In genomic region chr16:81882559-81882958, GRCh38 we compare ENCODE assay signal across 18 cellular contexts.
DNase-seq lines count a peak whose midpoint lies in the region; ATAC-seq, FAIRE-seq and TF ChIP-seq lines count a peak whose summit lies in the region.
"Had no signal": no experiment of that assay in that cellular context is flagged by ENCODE, and none has a peak within 500 bp of the region (broad histone marks: within the 10 kb centered on the region; RNA-seq: fewer than 3 reads in every experiment).

No MANE protein-coding gene starts in this region.

- no peaks in the 10 kb centered on the region for H3K9me3 Mint-ChIP-seq in activated B cell treated with CpG ODN at 0.5 μM for 24 hours
- H3K9me3 Mint-ChIP-seq in dendritic cell treated with granulocyte-macrophage colony-stimulating factor and Interleukin-4, amounts not matched to agents 40 ng/mL and 50 ng/mL, for 4 days = no peaks in the 10 kb centered on the region
- no peaks in the 10 kb centered on the region for H3K9me3 Mint-ChIP-seq in stimulated activated effector memory CD8-positive, alpha-beta T cell treated with anti-CD3 and anti-CD28 coated beads, Interleukin-12 subunit alpha, Interleukin-12 subunit beta, amount 100 ng/mL, for 72 hours
- H3K9me3 Mint-ChIP-seq: CD4-positive, CD25-positive, alpha-beta regulatory T cell; CD8-positive, alpha-beta T cell had no signal

- peaks cover 3% of the 10 kb centered on the region for H3K4me1 Mint-ChIP-seq in activated B cell treated with CpG ODN at 0.5 μM for 24 hours
- no peaks in the 10 kb centered on the region for H3K4me1 Mint-ChIP-seq in dendritic cell treated with granulocyte-macrophage colony-stimulating factor and Interleukin-4, amounts not matched to agents 40 ng/mL and 50 ng/mL, for 4 days (ENCODE audit: low read depth)
- H3K4me1 Mint-ChIP-seq in stimulated activated effector memory CD8-positive, alpha-beta T cell treated with anti-CD3 and anti-CD28 coated beads, Interleukin-12 subunit alpha, Interleukin-12 subunit beta, amount 100 ng/mL, for 72 hours = no peaks in the 10 kb centered on the region
- H3K4me1 Mint-ChIP-seq: CD4-positive, CD25-positive, alpha-beta regulatory T cell had no signal

- ATAC-seq in activated B cell treated with CpG ODN at 0.5 μM for 24 hours (ENCODE audit: low read depth) = no peak
- ATAC-seq in stimulated activated effector memory CD8-positive, alpha-beta T cell treated with anti-CD3 and anti-CD28 coated beads, Interleukin-12 subunit alpha, Interleukin-12 subunit beta, amount 100 ng/mL, for 72 hours = no peak
- ATAC-seq in HG03159 (IDR thresholded peaks at IDR 0.05; ENCODE audit: unreplicated experiment) = no peak
- no peak for ATAC-seq in GM19467 (IDR thresholded peaks at IDR 0.05; ENCODE audit: unreplicated experiment)
- ATAC-seq: CD8-positive, alpha-beta T cell had no signal

- H3K4me3 Mint-ChIP-seq in activated B cell treated with CpG ODN at 0.5 μM for 24 hours = no peak overlapping the region
- no peak overlapping the region for H3K4me3 Mint-ChIP-seq in dendritic cell treated with granulocyte-macrophage colony-stimulating factor and Interleukin-4, amounts not matched to agents 40 ng/mL and 50 ng/mL, for 4 days
- H3K4me3 Mint-ChIP-seq in stimulated activated effector memory CD8-positive, alpha-beta T cell treated with anti-CD3 and anti-CD28 coated beads, Interleukin-12 subunit alpha, Interleukin-12 subunit beta, amount 100 ng/mL, for 72 hours = no peak overlapping the region
- H3K4me3 Mint-ChIP-seq: CD4-positive, CD25-positive, alpha-beta regulatory T cell; CD8-positive, alpha-beta T cell had no signal

- DNase-seq in activated B cell treated with CpG ODN at 0.5 μM for 24 hours = no peak
- no peak for DNase-seq in stimulated activated effector memory CD8-positive, alpha-beta T cell treated with anti-CD3 and anti-CD28 coated beads, Interleukin-12 subunit alpha, Interleukin-12 subunit beta, amount 100 ng/mL, for 72 hours (ENCODE audit: low spot score in 2 of 2)
- DNase-seq in stimulated activated CD4-positive, alpha-beta T cell treated with anti-CD3 and anti-CD28 coated beads, Interleukin-15, amount 100 ng/mL, for 24 hours = no peak
- no peak for DNase-seq in GM19239 (ENCODE audit: insufficient read length, low spot score)
- DNase-seq: Caco-2; CD4-positive, CD25-positive, alpha-beta regulatory T cell; CD8-positive, alpha-beta T cell; DMS 273 treated with DMSO at 0.1 percent for 48 hours; DMS79; EL; GDM1; GOT3; HCEC 1CT had no signal

- no peak for FAIRE-seq in GM19239 (lab: Jason Lieb, UNC)
- FAIRE-seq: GM12892, H54 had no signal

- POLR2A ChIA-PET in activated B cell treated with CpG ODN at 0.5 μM for 24 hours (lab: Charles Lee) = no interaction called here

- CTCF ChIA-PET in activated B cell treated with CpG ODN at 0.5 μM for 24 hours (lab: Charles Lee) = no interaction called here

- intact Hi-C loops in activated B cell treated with CpG ODN at 0.5 μM for 24 hours (cut with micrococcal nuclease) = loop anchor here (10.0 kb wide), 1 partner anchor 378 kb away; no protein-coding TSS in a partner anchor
- intact Hi-C loops in dendritic cell treated with granulocyte-macrophage colony-stimulating factor and Interleukin-4, amounts not matched to agents 40 ng/mL and 50 ng/mL, for 4 days (cut with micrococcal nuclease) = no loop called here

- no peak for TF ChIP-seq CTCF in activated B cell treated with CpG ODN at 0.5 μM for 24 hours (IDR thresholded peaks at IDR 0.05)

- H3K36me3 Mint-ChIP-seq in activated B cell treated with CpG ODN at 0.5 μM for 24 hours (ENCODE audit: low read depth) = peaks cover 82% of the 10 kb centered on the region
- peaks cover 35% of the 10 kb centered on the region for H3K36me3 Mint-ChIP-seq in dendritic cell treated with granulocyte-macrophage colony-stimulating factor and Interleukin-4, amounts not matched to agents 40 ng/mL and 50 ng/mL, for 4 days (ENCODE audit: low read depth)
- peaks cover 15% of the 10 kb centered on the region for H3K36me3 Mint-ChIP-seq in stimulated activated effector memory CD8-positive, alpha-beta T cell treated with anti-CD3 and anti-CD28 coated beads, Interleukin-12 subunit alpha, Interleukin-12 subunit beta, amount 100 ng/mL, for 72 hours
- H3K36me3 Mint-ChIP-seq: CD4-positive, CD25-positive, alpha-beta regulatory T cell; CD8-positive, alpha-beta T cell had no signal

- peak overlapping the region; percentile 61 for H3K27ac Mint-ChIP-seq in activated B cell treated with CpG ODN at 0.5 μM for 24 hours
- peak overlapping the region; percentile 31 for H3K27ac Mint-ChIP-seq in dendritic cell treated with granulocyte-macrophage colony-stimulating factor and Interleukin-4, amounts not matched to agents 40 ng/mL and 50 ng/mL, for 4 days
- peak overlapping the region; percentile 34 for H3K27ac Mint-ChIP-seq in stimulated activated effector memory CD8-positive, alpha-beta T cell treated with anti-CD3 and anti-CD28 coated beads, Interleukin-12 subunit alpha, Interleukin-12 subunit beta, amount 100 ng/mL, for 72 hours
- H3K27ac Mint-ChIP-seq: CD4-positive, CD25-positive, alpha-beta regulatory T cell; CD8-positive, alpha-beta T cell had no signal

- no peaks in the 10 kb centered on the region for H3K27me3 Mint-ChIP-seq in activated B cell treated with CpG ODN at 0.5 μM for 24 hours
- H3K27me3 Mint-ChIP-seq in dendritic cell treated with granulocyte-macrophage colony-stimulating factor and Interleukin-4, amounts not matched to agents 40 ng/mL and 50 ng/mL, for 4 days = no peaks in the 10 kb centered on the region
- H3K27me3 Mint-ChIP-seq: CD4-positive, CD25-positive, alpha-beta regulatory T cell had no signal
